ENCODE assay signal across 8 cellular contexts in the genomic region with DNA sequence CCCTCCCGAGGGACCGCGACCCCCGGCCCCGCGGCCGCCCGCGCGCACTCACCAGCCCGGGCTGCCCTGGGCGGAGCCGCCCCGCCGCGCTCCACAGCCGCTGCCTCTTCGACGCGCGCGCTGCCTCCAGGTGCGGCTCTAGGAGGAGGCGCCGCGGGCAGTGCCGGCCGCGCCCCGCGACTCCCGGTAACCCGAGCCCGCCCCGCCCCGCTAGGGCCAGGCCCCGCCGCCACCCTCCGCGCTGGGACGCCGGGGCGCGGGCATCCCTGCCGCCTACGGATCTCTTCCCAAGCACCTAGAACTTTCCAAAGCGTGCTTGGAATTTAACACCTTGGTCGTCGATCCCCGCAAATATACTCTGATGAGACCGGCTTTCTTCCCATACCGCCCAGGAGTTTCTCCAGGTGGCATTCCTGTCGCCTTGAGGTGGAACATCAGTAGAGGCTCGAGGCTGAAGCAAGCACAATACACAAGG. TPM values are rescaled to one million over a fixed set of nuclear protein-coding genes. Genes with fewer than 3 reads are reported as not detected.
DNase-seq lines count a peak whose midpoint lies in the region; ATAC-seq, FAIRE-seq and TF ChIP-seq lines count a peak whose summit lies in the region.

A gene with protein sequence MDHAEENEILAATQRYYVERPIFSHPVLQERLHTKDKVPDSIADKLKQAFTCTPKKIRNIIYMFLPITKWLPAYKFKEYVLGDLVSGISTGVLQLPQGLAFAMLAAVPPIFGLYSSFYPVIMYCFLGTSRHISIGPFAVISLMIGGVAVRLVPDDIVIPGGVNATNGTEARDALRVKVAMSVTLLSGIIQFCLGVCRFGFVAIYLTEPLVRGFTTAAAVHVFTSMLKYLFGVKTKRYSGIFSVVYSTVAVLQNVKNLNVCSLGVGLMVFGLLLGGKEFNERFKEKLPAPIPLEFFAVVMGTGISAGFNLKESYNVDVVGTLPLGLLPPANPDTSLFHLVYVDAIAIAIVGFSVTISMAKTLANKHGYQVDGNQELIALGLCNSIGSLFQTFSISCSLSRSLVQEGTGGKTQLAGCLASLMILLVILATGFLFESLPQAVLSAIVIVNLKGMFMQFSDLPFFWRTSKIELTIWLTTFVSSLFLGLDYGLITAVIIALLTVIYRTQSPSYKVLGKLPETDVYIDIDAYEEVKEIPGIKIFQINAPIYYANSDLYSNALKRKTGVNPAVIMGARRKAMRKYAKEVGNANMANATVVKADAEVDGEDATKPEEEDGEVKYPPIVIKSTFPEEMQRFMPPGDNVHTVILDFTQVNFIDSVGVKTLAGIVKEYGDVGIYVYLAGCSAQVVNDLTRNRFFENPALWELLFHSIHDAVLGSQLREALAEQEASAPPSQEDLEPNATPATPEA (minus strand): TSS at position 162 of the 475 bp plus-strand sequence. CDS start 24,693 bp downstream, outside the sequence.

- no peaks in the 10 kb centered on the region for H4K20me1 ChIP-seq in hepatocyte (ENCODE audit: insufficient read depth, poor library complexity, severe bottlenecking)

- no peak within 1 kb of the TSS for H3K9ac ChIP-seq in HUES6 (ENCODE audit: low read length)

- H3K27me3 ChIP-seq in HUES6 (ENCODE audit: control insufficient read depth, insufficient read depth, low read length) (peaks cover 72% of the 10 kb centered on the region), hepatocyte (peaks cover 54% of the 10 kb centered on the region), small intestine (ENCODE audit: control insufficient read depth in 2 of 2, insufficient read depth in 2 of 2, low read length in 2 of 2) (peaks cover 0 to 22% of the 10 kb centered on the region in 2 donors)

- no peak for ATAC-seq in HG03097 (IDR thresholded peaks at IDR 0.05; ENCODE audit: low FRiP score, unreplicated experiment)

- H3K36me3 ChIP-seq in HUES6 (ENCODE audit: control insufficient read depth, insufficient read depth, low read length) (no peaks in the 10 kb centered on the region), hepatocyte (replicated peaks; ENCODE audit: insufficient read depth, low read depth) (no peaks in the 10 kb centered on the region), small intestine (ENCODE audit: control insufficient read depth in 2 of 2, insufficient read depth in 2 of 2, low read length in 2 of 2) (no peaks in the 10 kb centered on the region)

- DNase-seq in NCI-H1436 (lab: John Stamatoyannopoulos, UW) (peak; percentile 29), NCI-H1436 treated with DMSO at 0.1 percent for 48 hours (lab: John Stamatoyannopoulos, UW) (no peak), hepatocyte (ENCODE audit: low spot score) (peak; percentile 65), small intestine (peak; percentile 68), SKM-1 treated with dmso at 0.1 percent for 144 hours (lab: John Stamatoyannopoulos, UW; ENCODE audit: unreplicated experiment) (no peak)
- DNase-seq in activated T-cell treated with anti-CD3 and anti-CD28 coated beads, Interleukin-2, amount 50 U/mL, for 48 hours, result peak; percentile 20 to 48

- TF ChIP-seq CTCF in hepatocyte (IDR thresholded peaks at IDR 0.05; ENCODE audit: poor library complexity), result no peak

- 5% methylated on average over 29 of the region's 54 CpGs for WGBS in hepatocyte (ENCODE audit: low lambda C conversion rate, missing lambda C conversion rate)
- 2 to 4% (median 2%) methylated on average over 39 to 54 of the region's 54 CpGs for WGBS in small intestine, 3 donors

- H3K4me1 ChIP-seq in HUES6 (ENCODE audit: control insufficient read depth, insufficient read depth, low read length) (peaks cover 8% of the 10 kb centered on the region; the same call in 1 of the 2 replicates), hepatocyte (ENCODE audit: insufficient read depth) (peaks cover 6% of the 10 kb centered on the region), small intestine (ENCODE audit: control insufficient read depth in 2 of 2, insufficient read depth in 1 of 2, low read depth in 1 of 2, low read length in 1 of 2) (peaks cover 0 to 7% of the 10 kb centered on the region in 2 donors)

- H3K27ac ChIP-seq in HUES6 (ENCODE audit: low read depth, low read length) (no peak within 1 kb of the TSS), hepatocyte (no peak within 1 kb of the TSS), small intestine (ENCODE audit: low read depth in 1 of 2, low read length in 1 of 2) (no peak within 1 kb of the TSS)

- no peak for FAIRE-seq in small intestine (lab: Jason Lieb, UNC)

- no peaks in the 10 kb centered on the region for H3K9me3 ChIP-seq in HUES6 (ENCODE audit: control insufficient read depth, insufficient read depth, low read depth, low read length)
- H3K9me3 ChIP-seq in hepatocyte (ENCODE audit: low read depth), result no peaks in the 10 kb centered on the region
- no peaks in the 10 kb centered on the region for H3K9me3 ChIP-seq in small intestine (ENCODE audit: control insufficient read depth, low read depth)

- H3K4me3 ChIP-seq in HUES6 (ENCODE audit: low read depth, low read length), result peak within 1 kb of the TSS; percentile 57
- H3K4me3 ChIP-seq in hepatocyte, result peak within 1 kb of the TSS; percentile 10
- H3K4me3 ChIP-seq in small intestine (ENCODE audit: low read depth in 1 of 2, low read length in 2 of 2), result peak within 1 kb of the TSS in 1 of 2 donors; percentile 42

- H3K9me2 ChIP-seq in hepatocyte (replicated peaks; ENCODE audit: insufficient read depth), result no peaks in the 10 kb centered on the region

- peak within 1 kb of the TSS; percentile 74 for H2AFZ ChIP-seq in hepatocyte

- peak within 1 kb of the TSS; percentile 92 for H3K4me2 ChIP-seq in hepatocyte

- H3K79me2 ChIP-seq in hepatocyte, result no peaks in the 10 kb centered on the region

RNA-seq across cellular contexts. Expression of the gene that starts here (rescaled TPM):
- 0.08 and 0.30 TPM in 2 replicates for total RNA-seq in hepatocyte
- polyA plus RNA-seq in hepatocyte, result 0.28 TPM in 1 of 2 replicates, not detected in the other
- polyA plus RNA-seq in small intestine, result under 1 TPM in 1 of 3 donors, not detected in 2; 0.03 TPM

Comparison
In these comparisons a context has a peak if more than half of its experiments do, and no peak if none do; other contexts are left out.
1. DNase-seq: peak in NCI-H1436 (single experiment) and activated T-cell treated with anti-CD3 and anti-CD28 coated beads, Interleukin-2, amount 50 U/mL, for 48 hours (2 of 2); none in NCI-H1436 treated with DMSO at 0.1 percent for 48 hours (single experiment) and SKM-1 treated with dmso at 0.1 percent for 144 hours (single experiment).
2. Peak in DNase-seq, H3K4me3 ChIP-seq and H3K4me2 ChIP-seq in hepatocyte; RNA of the gene not detected or under 1 TPM.
3. Peak in DNase-seq in small intestine; RNA of the gene not detected or under 1 TPM.